8 cellular contexts compared by ENCODE assay signal in the genomic region with DNA sequence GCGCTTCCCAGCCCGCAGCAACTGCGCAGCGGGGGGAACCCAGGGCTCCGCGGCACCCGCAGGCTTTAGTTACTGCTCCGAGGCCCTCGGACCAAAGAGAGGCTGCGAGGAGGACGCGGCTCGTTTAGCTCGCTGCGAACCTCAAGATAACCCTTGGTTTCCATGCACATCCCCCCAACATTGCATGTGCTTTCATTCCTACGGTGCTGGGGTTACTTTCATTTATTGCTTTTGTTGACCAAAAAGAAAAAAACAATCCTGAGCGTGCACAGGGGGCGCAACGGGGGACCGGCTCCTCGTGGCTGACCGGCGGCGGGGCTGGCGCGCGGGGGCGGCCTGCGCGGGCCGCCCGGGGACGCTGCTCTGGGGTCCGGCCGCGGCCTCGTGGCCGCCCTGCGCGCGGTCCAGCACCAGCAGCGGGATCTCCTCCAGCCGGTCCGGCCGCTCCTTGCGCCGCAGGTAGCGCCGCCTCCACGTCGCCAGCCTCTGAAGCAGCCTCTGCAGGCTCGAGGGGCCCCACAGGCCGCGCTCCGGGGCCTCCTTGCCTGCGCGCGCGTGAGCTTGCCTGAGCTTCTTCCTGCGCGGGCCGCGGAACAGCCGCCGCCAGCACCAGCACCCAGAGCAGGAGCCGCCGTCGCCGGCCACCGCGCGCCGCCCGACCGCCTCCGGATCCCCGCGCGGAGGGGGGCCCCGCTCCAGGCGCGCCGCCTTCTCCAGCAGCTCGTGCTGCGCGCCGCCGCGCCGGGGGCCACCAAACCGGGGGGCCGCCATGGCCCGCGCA.
A peak's percentile ranks its signal among the peaks of the same experiment; 100 is the strongest.
DNase-seq lines count a peak whose midpoint lies in the region; ATAC-seq and TF ChIP-seq lines count a peak whose summit lies in the region.

No MANE protein-coding gene starts in this region.

- peak overlapping the region; percentile 83 for H3K4me3 Mint-ChIP-seq in activated naive CD4-positive, alpha-beta T cell treated with anti-CD3 and anti-CD28 coated beads, Interleukin-2, amount 10 ng/mL, durations not matched to agents 7 days and 5 days

- no peaks in the 10 kb centered on the region for H3K36me3 Mint-ChIP-seq in activated naive CD4-positive, alpha-beta T cell treated with anti-CD3 and anti-CD28 coated beads, Interleukin-2, amount 10 ng/mL, durations not matched to agents 7 days and 5 days

- no peak for DNase-seq in GM12864 (ENCODE audit: low read depth)
- peak; percentile 51 for DNase-seq in NCI-H1092 (lab: John Stamatoyannopoulos, UW)
- peak; percentile 58 for DNase-seq in activated naive CD4-positive, alpha-beta T cell treated with anti-CD3 and anti-CD28 coated beads, Interleukin-2, amount 10 ng/mL, durations not matched to agents 7 days and 5 days
- DNase-seq in glomerular visceral epithelial cell (ENCODE audit: extremely low spot score): peak; percentile 52
- DNase-seq in effector CD4-positive, alpha-beta T cell: no peak

- H3K4me3 ChIP-seq in GM12864 (ENCODE audit: low read depth, low read length) (peak overlapping the region; percentile 25), neuron (ENCODE audit: low read length) (peak overlapping the region; percentile 5)

- peaks cover 28% of the 10 kb centered on the region for H3K4me1 Mint-ChIP-seq in activated naive CD4-positive, alpha-beta T cell treated with anti-CD3 and anti-CD28 coated beads, Interleukin-2, amount 10 ng/mL, durations not matched to agents 7 days and 5 days

- peaks cover 13% of the 10 kb centered on the region for H3K9me3 ChIP-seq in neuron (ENCODE audit: low read length)

- CTCF ChIA-PET in activated naive CD4-positive, alpha-beta T cell treated with anti-CD3 and anti-CD28 coated beads, Interleukin-2, amount 10 ng/mL, durations not matched to agents 7 days and 5 days (lab: Charles Lee): interaction anchor here (0.8 to 1.0 kb wide), 2 partner anchors 16 to 20 kb away, joined by 3 read pairs; no protein-coding TSS in a partner anchor

- no peaks in the 10 kb centered on the region for H3K4me1 ChIP-seq in neuron (ENCODE audit: insufficient read depth, low read length)

- no peaks in the 10 kb centered on the region for H3K36me3 ChIP-seq in neuron (ENCODE audit: insufficient read depth, low read length)

- ATAC-seq in GM21737 (IDR thresholded peaks at IDR 0.05; ENCODE audit: unreplicated experiment): no peak
- ATAC-seq in GM21367 (IDR thresholded peaks at IDR 0.05; ENCODE audit: unreplicated experiment): no peak

- peak overlapping the region; percentile 87 for H3K27ac Mint-ChIP-seq in activated naive CD4-positive, alpha-beta T cell treated with anti-CD3 and anti-CD28 coated beads, Interleukin-2, amount 10 ng/mL, durations not matched to agents 7 days and 5 days

- no peaks in the 10 kb centered on the region for H3K27me3 ChIP-seq in neuron (ENCODE audit: insufficient read depth, low read length)

- peaks cover 48% of the 10 kb centered on the region for H3K27me3 Mint-ChIP-seq in activated naive CD4-positive, alpha-beta T cell treated with anti-CD3 and anti-CD28 coated beads, Interleukin-2, amount 10 ng/mL, durations not matched to agents 7 days and 5 days

- peak overlapping the region; percentile 23 for H2AFZ ChIP-seq in neuron (ENCODE audit: low read depth, low read length)

- H3K9me3 Mint-ChIP-seq in activated naive CD4-positive, alpha-beta T cell treated with anti-CD3 and anti-CD28 coated beads, Interleukin-2, amount 10 ng/mL, durations not matched to agents 7 days and 5 days: no peaks in the 10 kb centered on the region

- no peak for TF ChIP-seq CTCF in GM12864 (IDR thresholded peaks at IDR 0.05; ENCODE audit: low read depth, low read length, missing control alignments)

Comparison
In these comparisons a context has a peak if more than half of its experiments do, and no peak if none do; other contexts are left out.
1. DNase-seq: peak in NCI-H1092 (single experiment), activated naive CD4-positive, alpha-beta T cell treated with anti-CD3 and anti-CD28 coated beads, Interleukin-2, amount 10 ng/mL, durations not matched to agents 7 days and 5 days (single experiment) and glomerular visceral epithelial cell (single experiment); none in GM12864 (single experiment) and effector CD4-positive, alpha-beta T cell (single experiment).